ENCODE assay signal across 1 cellular context in genomic region chr10:96130326-96130758, GRCh38.
TF ChIP-seq lines count a peak whose summit lies in the region.

No MANE protein-coding gene starts in this region.

TF ChIP-seq in GM12878, 131 proteins besides CTCF, POLR2A, EP300 and RAD21 (continued from another document):
- TF ChIP-seq IRF5 (IDR thresholded peaks at IDR 0.05; ENCODE audit: borderline replicate concordance) (no peak), PBX3 (IDR thresholded peaks at IDR 0.05; ENCODE audit: insufficient replicate concordance, low read depth, low read length) (no peak), ZNF622 (IDR thresholded peaks at IDR 0.05) (no peak), TCF7 (IDR thresholded peaks at IDR 0.05; ENCODE audit: borderline replicate concordance) (no peak), CUX1 (IDR thresholded peaks at IDR 0.05; ENCODE audit: insufficient replicate concordance, low read depth, low read length) (no peak), NBN (IDR thresholded peaks at IDR 0.05) (no peak), BCL11A (IDR thresholded peaks at IDR 0.05; ENCODE audit: low read depth, low read length) (no peak), SREBF2 (IDR thresholded peaks at IDR 0.05; ENCODE audit: low read length) (no peak), ASH2L (IDR thresholded peaks at IDR 0.05; ENCODE audit: borderline replicate concordance, low read depth) (no peak), HSF1 (IDR thresholded peaks at IDR 0.05; ENCODE audit: low read depth, low read length) (no peak), SIX5 (IDR thresholded peaks at IDR 0.05; ENCODE audit: low read depth, low read length, severe bottlenecking) (no peak), YY1 (IDR thresholded peaks at IDR 0.05; ENCODE audit: low read depth, low read length) (peak; percentile 60; the same call in 1 of the 2 replicates), NRF1 (conservative IDR thresholded peaks at IDR 0.05; ENCODE audit: low read depth, low read length) (no peak), ZSCAN29 (IDR thresholded peaks at IDR 0.05) (peak; percentile 66; the same call in 1 of the 2 replicates), LARP7 (IDR thresholded peaks at IDR 0.05) (no peak; the same call in 1 of the 2 replicates), TARDBP (IDR thresholded peaks at IDR 0.05; ENCODE audit: borderline replicate concordance) (0 out of 2 replicates have a peak, but pooled peaks have one; percentile 53), EZH2 (IDR thresholded peaks at IDR 0.05; ENCODE audit: borderline replicate concordance, control insufficient read depth, low read depth, low read length) (no peak), GATAD2B (conservative IDR thresholded peaks at IDR 0.05; ENCODE audit: low read depth) (no peak), STAT1 (conservative IDR thresholded peaks at IDR 0.05) (no peak), SRF (IDR thresholded peaks at IDR 0.05; ENCODE audit: low read depth in 2 of 2, low read length in 2 of 2) (no peak), ZBED1 (IDR thresholded peaks at IDR 0.05; ENCODE audit: borderline replicate concordance) (no peak), EGR1 (IDR thresholded peaks at IDR 0.05; ENCODE audit: borderline replicate concordance in 1 of 2, low read depth in 2 of 2, low read length in 2 of 2) (no peak), SMAD5 (IDR thresholded peaks at IDR 0.05; ENCODE audit: low read depth) (0 out of 2 replicates have a peak, but pooled peaks have one; percentile 34), RCOR1 (conservative IDR thresholded peaks at IDR 0.05; ENCODE audit: low read depth, low read length) (peak; percentile 82; the same call in 1 of the 2 replicates), MTA3 (IDR thresholded peaks at IDR 0.05; ENCODE audit: borderline replicate concordance, low read length) (no peak), PAX5 (IDR thresholded peaks at IDR 0.05; ENCODE audit: borderline replicate concordance, low read depth, low read length) (no peak), MXI1 (IDR thresholded peaks at IDR 0.05; ENCODE audit: low read depth, low read length) (peak; percentile 32; the same call in 1 of the 2 replicates)
TF ChIP-seq in GM12878: peak in this region for 30.
